ENCODE assay signal across 8 cellular contexts in the genomic region with DNA sequence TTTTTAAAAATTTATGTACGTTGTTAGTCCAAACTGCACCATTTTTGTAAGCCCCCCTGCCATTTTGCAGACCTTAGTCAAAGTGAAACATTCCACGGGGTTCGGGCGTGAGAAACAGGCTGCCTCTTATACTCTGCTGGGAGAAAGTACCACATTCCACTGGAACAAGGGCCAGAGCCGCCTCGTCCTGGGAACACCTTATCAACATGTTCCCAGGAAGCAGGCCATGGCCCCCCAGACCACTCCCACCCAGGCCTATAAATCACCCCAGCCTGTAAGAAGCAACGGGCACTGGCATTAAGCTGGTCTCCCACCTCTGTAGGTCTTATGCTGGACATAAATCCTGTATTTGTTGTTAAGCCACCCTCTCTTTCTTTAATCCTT. TPM values are rescaled to one million over a fixed set of nuclear protein-coding genes. Genes with fewer than 3 reads are reported as not detected.
A peak's percentile ranks its signal among the peaks of the same experiment; 100 is the strongest.
DNase-seq lines count a peak whose midpoint lies in the region; ATAC-seq and TF ChIP-seq lines count a peak whose summit lies in the region.

No MANE protein-coding gene starts in this region.

- H3F3A ChIP-seq in OCI-LY1 (ENCODE audit: insufficient read depth, low read length): no peaks in the 10 kb centered on the region

- peaks cover 0 to 5% of the 10 kb centered on the region in 2 experiments for H3K9me3 ChIP-seq in CD4-positive, CD25-positive, alpha-beta regulatory T cell (ENCODE audit: control insufficient read depth in 2 of 2, low read length in 2 of 2)
- H3K9me3 ChIP-seq in OCI-LY1 (ENCODE audit: low read length) (no peaks in the 10 kb centered on the region), mucosa of rectum (ENCODE audit: control insufficient read depth in 2 of 2, low read length in 2 of 2) (no peaks in the 10 kb centered on the region)

- peaks cover 4 to 41% (median 24%) of the 10 kb centered on the region in 4 donors for H3K4me1 Mint-ChIP-seq in CD4-positive, CD25-positive, alpha-beta regulatory T cell
- H3K4me1 Mint-ChIP-seq in central memory CD8-positive, alpha-beta T cell: peaks cover 31% of the 10 kb centered on the region

- H3K27ac Mint-ChIP-seq in CD4-positive, CD25-positive, alpha-beta regulatory T cell: peak overlapping the region; percentile 84 to 100 (median 99)
- H3K27ac Mint-ChIP-seq in central memory CD8-positive, alpha-beta T cell (ENCODE audit: low read depth): peak overlapping the region; percentile 98

- peaks cover 11% of the 10 kb centered on the region for H3K27me3 ChIP-seq in CD4-positive, CD25-positive, alpha-beta regulatory T cell (ENCODE audit: control insufficient read depth, insufficient read depth, low read length)
- H3K27me3 ChIP-seq in OCI-LY1 (ENCODE audit: insufficient read depth, low read length) (no peaks in the 10 kb centered on the region), mucosa of rectum (ENCODE audit: control insufficient read depth in 2 of 2, insufficient read depth in 2 of 2, low read length in 2 of 2) (no peaks in the 10 kb centered on the region)

- H3K4me1 ChIP-seq in CD4-positive, CD25-positive, alpha-beta regulatory T cell (ENCODE audit: control insufficient read depth, insufficient read depth, low read length, poor library complexity, severe bottlenecking): peaks cover 34% of the 10 kb centered on the region
- H3K4me1 ChIP-seq in OCI-LY1 (ENCODE audit: insufficient read depth, low read length, severe bottlenecking) (peaks cover 23% of the 10 kb centered on the region), mucosa of rectum (ENCODE audit: control insufficient read depth in 2 of 2, insufficient read depth in 2 of 2, low read length in 2 of 2) (peaks cover 8% of the 10 kb centered on the region in 2 donors)

- peaks cover 34% of the 10 kb centered on the region for H3K79me2 ChIP-seq in OCI-LY1 (ENCODE audit: insufficient read depth, low read length)

- H2AFZ ChIP-seq in OCI-LY1 (ENCODE audit: low read length): peak overlapping the region; percentile 76; the same call in 1 of the 2 replicates

- 0 out of 2 replicates have a peak, but pooled peaks cover 6% of the 10 kb centered on the region for H4K20me1 ChIP-seq in OCI-LY1 (ENCODE audit: insufficient read depth, low read length)

- peak overlapping the region; percentile 98 for H3K4me3 ChIP-seq in CD4-positive, CD25-positive, alpha-beta regulatory T cell (ENCODE audit: low read depth, low read length)
- H3K4me3 ChIP-seq in OCI-LY1 (ENCODE audit: low read depth, low read length, poor library complexity, severe bottlenecking): peak overlapping the region; percentile 98
- peak overlapping the region; percentile 92 to 100 for H3K4me3 ChIP-seq in mucosa of rectum (ENCODE audit: low read length in 2 of 2)

- no peak for ATAC-seq in CD4-positive, CD25-positive, alpha-beta regulatory T cell (ENCODE audit: low read depth in 2 of 2)
- no peak for ATAC-seq in central memory CD8-positive, alpha-beta T cell (replicated peaks; ENCODE audit: extremely low read depth, poor library complexity, severe bottlenecking)
- ATAC-seq in HG03095 (IDR thresholded peaks at IDR 0.05; ENCODE audit: unreplicated experiment): no peak

- no peak for TF ChIP-seq CTCF in OCI-LY1 (IDR thresholded peaks at IDR 0.05; ENCODE audit: low read length)

- peaks cover 12% of the 10 kb centered on the region for H3K36me3 Mint-ChIP-seq in CD4-positive, CD25-positive, alpha-beta regulatory T cell
- H3K36me3 Mint-ChIP-seq in central memory CD8-positive, alpha-beta T cell (ENCODE audit: insufficient read depth): peaks cover 27% of the 10 kb centered on the region

- no peaks in the 10 kb centered on the region for H3K9me2 ChIP-seq in OCI-LY1 (ENCODE audit: low read depth, low read length)

- peak overlapping the region; percentile 83 to 99 (median 98) for H3K4me3 Mint-ChIP-seq in CD4-positive, CD25-positive, alpha-beta regulatory T cell
- H3K4me3 Mint-ChIP-seq in central memory CD8-positive, alpha-beta T cell: peak overlapping the region; percentile 93

- H3K27ac ChIP-seq in CD4-positive, CD25-positive, alpha-beta regulatory T cell (ENCODE audit: insufficient read depth, low read length, poor library complexity, severe bottlenecking): peak overlapping the region; percentile 94
- no peak overlapping the region for H3K27ac ChIP-seq in OCI-LY1 (ENCODE audit: low read depth, low read length, poor library complexity, severe bottlenecking)
- peak overlapping the region in 1 of 2 donors; percentile 90 for H3K27ac ChIP-seq in mucosa of rectum (ENCODE audit: low read depth in 2 of 2, low read length in 2 of 2)

- peaks cover 0 to 8% (median 2%) of the 10 kb centered on the region in 7 donors for H3K9me3 Mint-ChIP-seq in CD4-positive, CD25-positive, alpha-beta regulatory T cell
- peaks cover 5% of the 10 kb centered on the region for H3K9me3 Mint-ChIP-seq in central memory CD8-positive, alpha-beta T cell

- H3K9ac ChIP-seq in OCI-LY1 (ENCODE audit: low read length) (peak overlapping the region; percentile 36; the same call in 1 of the 2 replicates), mucosa of rectum (ENCODE audit: low read depth in 1 of 2, low read length in 2 of 2) (no peak overlapping the region)

- peaks cover 34% of the 10 kb centered on the region for H3K27me3 Mint-ChIP-seq in CD4-positive, CD25-positive, alpha-beta regulatory T cell
- H3K27me3 Mint-ChIP-seq in central memory CD8-positive, alpha-beta T cell: peaks cover 40% of the 10 kb centered on the region

- DNase-seq in CD4-positive, CD25-positive, alpha-beta regulatory T cell: no peak
- DNase-seq in central memory CD8-positive, alpha-beta T cell (ENCODE audit: low spot score in 2 of 2): no peak
- DNase-seq in 8988T (no peak), foreskin melanocyte (no peak), NOMO-1 (lab: John Stamatoyannopoulos, UW; ENCODE audit: unreplicated experiment in 2 of 2) (no peak)

- H3K36me3 ChIP-seq in CD4-positive, CD25-positive, alpha-beta regulatory T cell (ENCODE audit: control insufficient read depth, insufficient read depth, low read length): peaks cover 15% of the 10 kb centered on the region
- H3K36me3 ChIP-seq in OCI-LY1 (ENCODE audit: insufficient read depth, low read length) (peaks cover 25% of the 10 kb centered on the region), mucosa of rectum (ENCODE audit: control insufficient read depth in 2 of 2, insufficient read depth in 2 of 2, low read length in 2 of 2) (peaks cover 7 to 12% of the 10 kb centered on the region in 2 donors)

- H3K4me2 ChIP-seq in OCI-LY1 (ENCODE audit: low read length): peak overlapping the region; percentile 90

RNA-seq across cellular contexts. Expression of a gene that starts 0.9 kb away (rescaled TPM):
- 102 TPM for total RNA-seq in CD4-positive, CD25-positive, alpha-beta regulatory T cell
- polyA plus RNA-seq in CD4-positive, CD25-positive, alpha-beta regulatory T cell: 10 to 100 TPM; 46.1 to 60.7 (median 49.8) TPM

RNA-seq across cellular contexts. Expression of a gene that starts 34.1 kb away (rescaled TPM):
- 0.32 TPM for total RNA-seq in CD4-positive, CD25-positive, alpha-beta regulatory T cell
- not detected for polyA plus RNA-seq in CD4-positive, CD25-positive, alpha-beta regulatory T cell
